Comparison of ENCODE assay signal across 8 cellular contexts in genomic region chr19:45440259-45440638, GRCh38. TPM values are rescaled to one million over a fixed set of nuclear protein-coding genes. Genes with fewer than 3 reads are reported as not detected.
A peak's percentile ranks its signal among the peaks of the same experiment; 100 is the strongest.
DNase-seq lines count a peak whose midpoint lies in the region; ATAC-seq, FAIRE-seq and TF ChIP-seq lines count a peak whose summit lies in the region.

No MANE protein-coding gene starts in this region.

- no peak for TF ChIP-seq POLR2A in GM12878 (IDR thresholded peaks at IDR 0.05; ENCODE audit: low read depth, low read length)
- TF ChIP-seq POLR2A in right lobe of liver (IDR thresholded peaks at IDR 0.05): no peak
- TF ChIP-seq POLR2A in thyroid gland (IDR thresholded peaks at IDR 0.05): no peak

- CTCF ChIA-PET in GM12878 (lab: Yijun Ruan, JAX): interaction anchor here (0.9 to 6.6 kb wide), 24 partner anchors 9 to 330 kb away, joined by 3 to 385 read pairs (median 5); partner anchors contain the start of genes ERCC1, FOSB, PPP1R13L and SIX5

- RAD21 ChIA-PET in GM12878 (lab: Charles Lee; ENCODE audit: unreplicated experiment): interaction anchor here (1.0 to 3.5 kb wide), 15 partner anchors 14 to 206 kb away, joined by 3 to 206 read pairs (median 5); partner anchors contain the start of genes FOSB and PPP1R13L

- H3K27me3 Mint-ChIP-seq in activated T-cell treated with anti-CD3 and anti-CD28 coated beads, Interleukin-2, amount 50 U/mL, for 24 hours: no peaks in the 10 kb centered on the region

- peaks cover 37% of the 10 kb centered on the region for H3K4me1 Mint-ChIP-seq in activated T-cell treated with anti-CD3 and anti-CD28 coated beads, Interleukin-2, amount 50 U/mL, for 24 hours (ENCODE audit: low read depth)

- no peaks in the 10 kb centered on the region for H3K27me3 ChIP-seq in GM12878 (replicated peaks in 1 of 2; ENCODE audit: control insufficient read depth in 2 of 2, insufficient read depth in 2 of 2, low read length in 1 of 2)
- H3K27me3 ChIP-seq in right lobe of liver: no peaks in the 10 kb centered on the region
- H3K27me3 ChIP-seq in thyroid gland: no peaks in the 10 kb centered on the region

- no peak for TF ChIP-seq RAD21 in GM12878 (IDR thresholded peaks at IDR 0.05; ENCODE audit: insufficient read depth, low read depth, low read length)

- no peak for TF ChIP-seq EP300 in GM12878 (IDR thresholded peaks at IDR 0.05; ENCODE audit: borderline replicate concordance in 1 of 2, control insufficient read depth in 1 of 2, low read depth in 2 of 2, low read length in 2 of 2)

- H3K4me3 ChIP-seq in GM12878: peak overlapping the region; percentile 57
- H3K4me3 ChIP-seq in right lobe of liver: peak overlapping the region in 2 of 3 donors; percentile 64 to 76
- peak overlapping the region in 1 of 3 donors; percentile 61 for H3K4me3 ChIP-seq in thyroid gland (replicated peaks in 1 of 3)

- in situ Hi-C loops in GM12878 (cut with MboI): loop anchor here (5.0 kb wide), 1 partner anchor 37 kb away; no protein-coding TSS in a partner anchor

- POLR2A ChIA-PET in GM12878 (lab: Charles Lee): interaction anchor here (0.6 to 2.6 kb wide), 9 partner anchors 8 to 217 kb away, joined by 3 to 30 read pairs (median 6); no protein-coding TSS in a partner anchor

- no peaks in the 10 kb centered on the region for H4K20me1 ChIP-seq in GM12878 (ENCODE audit: control insufficient read depth, insufficient read depth)

- DNase-seq in activated T-cell treated with anti-CD3 and anti-CD28 coated beads, Interleukin-2, amount 50 U/mL, for 24 hours: no peak
- no peak for DNase-seq in activated T-cell treated with anti-CD3 and anti-CD28 coated beads, Interleukin-2, amount 50 U/mL, for 1 hour
- DNase-seq in GM12878 (ENCODE audit: low read depth, low spot score) (no peak), right lobe of liver (no peak), thyroid gland (no peak), DMS53 treated with DMSO at 0.1 percent for 48 hours (lab: John Stamatoyannopoulos, UW; ENCODE audit: unreplicated experiment) (no peak), posterior cingulate gyrus (no peak)

- TF ChIP-seq CTCF in GM12878 (IDR thresholded peaks at IDR 0.05 in 2 of 3, conservative IDR thresholded peaks at IDR 0.05 in 1 of 3; ENCODE audit: control insufficient read depth in 2 of 3, extremely low read depth in 1 of 3, insufficient read depth in 1 of 3, low read depth in 3 of 3, low read length in 3 of 3) (no peak), right lobe of liver (IDR thresholded peaks at IDR 0.05) (no peak), thyroid gland (IDR thresholded peaks at IDR 0.05) (no peak)

- intact Hi-C loops in GM12878 (cut with micrococcal nuclease; ENCODE audit: unreplicated experiment): loop anchor here (5.0 kb wide), 1 partner anchor 202 kb away; no protein-coding TSS in a partner anchor
- intact Hi-C loops in right lobe of liver (cut with DNase I): loop anchor here in 1 of 2 donors (5.0 kb wide), 1 partner anchor 37 kb away; no protein-coding TSS in a partner anchor
- intact Hi-C loops in thyroid gland (cut with DNase I): loop anchor here (2.0 kb wide), 1 partner anchor 37 kb away; no protein-coding TSS in a partner anchor
- intact Hi-C loops in posterior cingulate gyrus (cut with DNase I): no loop called here

- H2AFZ ChIP-seq in GM12878 (ENCODE audit: control insufficient read depth, low read depth, low read length): peak overlapping the region; percentile 75

- ATAC-seq in GM12878 (no peak), right lobe of liver (no peak), GM21529 (IDR thresholded peaks at IDR 0.05; ENCODE audit: unreplicated experiment) (no peak)

- H3K79me2 ChIP-seq in GM12878 (ENCODE audit: control insufficient read depth, insufficient read depth, low read length): no peaks in the 10 kb centered on the region

- H3K36me3 Mint-ChIP-seq in activated T-cell treated with anti-CD3 and anti-CD28 coated beads, Interleukin-2, amount 50 U/mL, for 24 hours (ENCODE audit: low read depth): no peaks in the 10 kb centered on the region

- SMC1A ChIA-PET in GM12878 (lab: Charles Lee; ENCODE audit: uncharacterized antibody, unreplicated experiment): interaction anchor here (1.0 to 6.0 kb wide), 9 partner anchors 10 to 203 kb away, joined by 3 to 145 read pairs (median 9); partner anchors contain the start of gene FOSB

- WGBS in GM12878 (ENCODE audit: insufficient coverage, insufficient replicate concordance, low lambda C conversion rate, missing lambda C conversion rate): 37% methylated on average over 7 of the region's 9 CpGs
- WGBS in right lobe of liver (ENCODE audit: insufficient coverage, low coverage, low lambda C conversion rate, missing lambda C conversion rate): 51% methylated on average over 5 of the region's 9 CpGs
- WGBS in thyroid gland, 2 donors: 64 to 67% methylated on average over 9 of the region's 9 CpGs

- H3K4me1 ChIP-seq in GM12878 (ENCODE audit: control insufficient read depth, insufficient read depth, low read length) (peaks cover 23% of the 10 kb centered on the region), right lobe of liver (peaks cover 0 to 13% (median 6%) of the 10 kb centered on the region in 4 donors), thyroid gland (peaks cover 14 to 17% of the 10 kb centered on the region in 2 donors)

- H3K27ac ChIP-seq in GM12878 (ENCODE audit: control insufficient read depth, insufficient read depth): peak overlapping the region; percentile 82
- peak overlapping the region in 2 of 3 donors; percentile 86 to 88 for H3K27ac ChIP-seq in right lobe of liver
- peak overlapping the region; percentile 95 to 97 (median 96) for H3K27ac ChIP-seq in thyroid gland

- H3K4me2 ChIP-seq in GM12878 (ENCODE audit: control insufficient read depth, insufficient read depth): peak overlapping the region; percentile 76

- peak overlapping the region; percentile 73; the same call in 1 of the 2 replicates for H3K9ac ChIP-seq in GM12878 (ENCODE audit: control insufficient read depth, insufficient read depth, low read length)

- H3K9me3 Mint-ChIP-seq in activated T-cell treated with anti-CD3 and anti-CD28 coated beads, Interleukin-2, amount 50 U/mL, for 24 hours: no peaks in the 10 kb centered on the region

- no peaks in the 10 kb centered on the region for H3K36me3 ChIP-seq in GM12878 (ENCODE audit: control insufficient read depth in 2 of 2, insufficient read depth in 2 of 2, low read length in 1 of 2)
- H3K36me3 ChIP-seq in right lobe of liver: no peaks in the 10 kb centered on the region
- H3K36me3 ChIP-seq in thyroid gland: no peaks in the 10 kb centered on the region

- FAIRE-seq in GM12878 (lab: Jason Lieb, UNC): no peak

- BruUV-seq in GM12878 (replicated peaks; lab: Mats Ljungman, UMichigan): no TSS peak

- peak overlapping the region; percentile 50 for H3K4me3 Mint-ChIP-seq in activated T-cell treated with anti-CD3 and anti-CD28 coated beads, Interleukin-2, amount 50 U/mL, for 24 hours

- H3K27ac Mint-ChIP-seq in activated T-cell treated with anti-CD3 and anti-CD28 coated beads, Interleukin-2, amount 50 U/mL, for 24 hours: peak overlapping the region; percentile 66

- H3K9me3 ChIP-seq in GM12878 (replicated peaks; ENCODE audit: control insufficient read depth, insufficient read depth, low read length) (no peaks in the 10 kb centered on the region), right lobe of liver (no peaks in the 10 kb centered on the region), thyroid gland (no peaks in the 10 kb centered on the region)

RNA-seq across cellular contexts. Expression of gene ERCC1, which starts 16.5 kb away (rescaled TPM):
- 59.3 and 59.4 TPM in 2 replicates for total RNA-seq in GM12878 (2013; cell fraction: nucleolus; rRNA removed)
- 74.7 and 82.6 TPM in 2 replicates for total RNA-seq in GM12878 (2014; rRNA removed)
- 45.4 and 57.2 TPM in 2 replicates for total RNA-seq in GM12878 (2014; rRNA removed; fragmentation: Illumina TruSeq; extraction: Trizol)
- total RNA-seq in GM12878 (2021): 70.1 and 75.3 TPM in 2 replicates
- 161 TPM for polyA plus RNA-seq in GM12878 (2011; ENCODE audit: low read depth)
- polyA plus RNA-seq in GM12878 (2011; rRNA removed): 36.8 and 65.0 TPM in 2 replicates
- 105 and 127 TPM in 2 replicates for polyA plus RNA-seq in GM12878 (2011; cell fraction: cytosol; rRNA removed)
- polyA plus RNA-seq in GM12878 (2011; cell fraction: nucleus; rRNA removed): 101 and 105 TPM in 2 replicates
- polyA plus RNA-seq in GM12878 (2012): 49.9 and 53.1 TPM in 2 replicates
- polyA plus RNA-seq in GM12878 (2014; fragmentation: Illumina TruSeq; extraction: Trizol): 23.1 and 52.0 TPM in 2 replicates
- polyA plus RNA-seq in GM12878 (2014; fragmentation: Nextera tagmentation; extraction: Ambion mirVana): 10 to 100 TPM; 14.7 to 36.8 TPM
- polyA plus RNA-seq in GM12878 (2014; rRNA removed): 104 and 113 TPM in 2 replicates
- 10 to 100 TPM; 54.2 to 66.8 TPM for polyA plus RNA-seq in GM12878 (2016; fragmentation: Nextera tagmentation; extraction: Ambion mirVana)
- 51.6 and 101 TPM in 2 replicates for polyA minus RNA-seq in GM12878 (2011; rRNA and poly(A)+ RNA removed)
- polyA minus RNA-seq in GM12878 (2011; cell fraction: cytosol; rRNA and poly(A)+ RNA removed): 45.3 and 49.4 TPM in 2 replicates
- 28.0 and 31.4 TPM in 2 replicates for polyA minus RNA-seq in GM12878 (2011; cell fraction: nucleus; rRNA and poly(A)+ RNA removed)
- total RNA-seq in right lobe of liver: 10 to 100 TPM; 19.2 to 29.4 (median 22.6) TPM
- 100 to 1,000 TPM in 2 of 4 donors, 10 to 100 TPM in 2; 89.1 to 157 (median 113) TPM for total RNA-seq in thyroid gland

RNA-seq across cellular contexts. Expression of gene FOSB, which starts 27.5 kb away (rescaled TPM):
- total RNA-seq in GM12878 (2013; cell fraction: nucleolus; rRNA removed): 2.5 and 2.8 TPM in 2 replicates
- total RNA-seq in GM12878 (2014; rRNA removed) (0.11 and 0.44 TPM in 2 replicates), GM12878 (2014; rRNA removed; fragmentation: Illumina TruSeq; extraction: Trizol) (0.14 and 0.31 TPM in 2 replicates), GM12878 (2021) (0.56 and 0.69 TPM in 2 replicates), right lobe of liver (1 to 10 TPM in 1 of 6 experiments, under 1 TPM in 5; 0.19 to 1.2 (median 0.44) TPM), thyroid gland (1 to 10 TPM; 1.6 to 3.3 (median 2.4) TPM)
- 0.52 TPM for polyA plus RNA-seq in GM12878 (2011; ENCODE audit: low read depth)
- polyA plus RNA-seq in GM12878 (2011; rRNA removed) (0.13 and 0.20 TPM in 2 replicates), GM12878 (2014; fragmentation: Illumina TruSeq; extraction: Trizol) (0.28 and 0.35 TPM in 2 replicates), GM12878 (2014; fragmentation: Nextera tagmentation; extraction: Ambion mirVana) (under 1 TPM; 0.06 to 0.07 TPM), GM12878 (2014; rRNA removed) (0.24 and 0.34 TPM in 2 replicates), GM12878 (2016; fragmentation: Nextera tagmentation; extraction: Ambion mirVana) (under 1 TPM; 0.29 to 0.45 TPM)
- polyA plus RNA-seq in GM12878 (2011; cell fraction: cytosol; rRNA removed): 0.25 and 0.34 TPM in 2 replicates
- 1.6 and 1.8 TPM in 2 replicates for polyA plus RNA-seq in GM12878 (2011; cell fraction: nucleus; rRNA removed)
- polyA plus RNA-seq in GM12878 (2012): 0.83 and 1.1 TPM in 2 replicates
- 1.8 and 2.5 TPM in 2 replicates for polyA minus RNA-seq in GM12878 (2011; rRNA and poly(A)+ RNA removed)
- polyA minus RNA-seq in GM12878 (2011; cell fraction: cytosol; rRNA and poly(A)+ RNA removed): not detected in 2 replicates
- polyA minus RNA-seq in GM12878 (2011; cell fraction: nucleus; rRNA and poly(A)+ RNA removed): 3.9 and 7.5 TPM in 2 replicates

RNA-seq across cellular contexts. Expression of gene POLR1G, which starts 33.8 kb away (rescaled TPM):
- total RNA-seq in GM12878 (2013; cell fraction: nucleolus; rRNA removed): 2.6 and 3.9 TPM in 2 replicates
- total RNA-seq in GM12878 (2014; rRNA removed): 18.4 and 30.9 TPM in 2 replicates
- total RNA-seq in GM12878 (2014; rRNA removed; fragmentation: Illumina TruSeq; extraction: Trizol): 19.5 and 23.2 TPM in 2 replicates
- total RNA-seq in GM12878 (2021): 18.8 TPM in 2 replicates
- 1.3 TPM for polyA plus RNA-seq in GM12878 (2011; ENCODE audit: low read depth)
- 3.1 and 5.0 TPM in 2 replicates for polyA plus RNA-seq in GM12878 (2011; rRNA removed)
- polyA plus RNA-seq in GM12878 (2011; cell fraction: cytosol; rRNA removed): 5.4 and 6.9 TPM in 2 replicates
- 2.1 and 4.8 TPM in 2 replicates for polyA plus RNA-seq in GM12878 (2011; cell fraction: nucleus; rRNA removed)
- polyA plus RNA-seq in GM12878 (2012): 3.3 and 4.2 TPM in 2 replicates
- polyA plus RNA-seq in GM12878 (2014; fragmentation: Illumina TruSeq; extraction: Trizol): 13.3 and 22.1 TPM in 2 replicates
- polyA plus RNA-seq in GM12878 (2014; fragmentation: Nextera tagmentation; extraction: Ambion mirVana): 1 to 10 TPM; 2.0 to 5.4 TPM
- 17.4 and 24.4 TPM in 2 replicates for polyA plus RNA-seq in GM12878 (2014; rRNA removed)
- polyA plus RNA-seq in GM12878 (2016; fragmentation: Nextera tagmentation; extraction: Ambion mirVana): 10 to 100 TPM; 23.2 to 24.3 TPM
- polyA minus RNA-seq in GM12878 (2011; rRNA and poly(A)+ RNA removed): 2.6 and 3.6 TPM in 2 replicates
- polyA minus RNA-seq in GM12878 (2011; cell fraction: cytosol; rRNA and poly(A)+ RNA removed): 4.0 and 6.8 TPM in 2 replicates
- 1.3 and 3.3 TPM in 2 replicates for polyA minus RNA-seq in GM12878 (2011; cell fraction: nucleus; rRNA and poly(A)+ RNA removed)
- total RNA-seq in right lobe of liver: 1 to 10 TPM; 1.3 to 4.5 (median 3.2) TPM
- total RNA-seq in thyroid gland: 1 to 10 TPM; 1.3 to 9.1 (median 4.2) TPM

RNA-seq across cellular contexts. Expression of gene PPP1R13L, which starts 35.4 kb away (rescaled TPM):
- total RNA-seq in GM12878 (2013; cell fraction: nucleolus; rRNA removed): 34.6 and 46.1 TPM in 2 replicates
- total RNA-seq in GM12878 (2014; rRNA removed): 1.8 and 2.5 TPM in 2 replicates
- 1.2 and 1.3 TPM in 2 replicates for total RNA-seq in GM12878 (2014; rRNA removed; fragmentation: Illumina TruSeq; extraction: Trizol)
- 10.0 and 11.0 TPM in 2 replicates for total RNA-seq in GM12878 (2021)
- polyA plus RNA-seq in GM12878 (2011; ENCODE audit: low read depth): 15.1 TPM
- 2.3 and 2.4 TPM in 2 replicates for polyA plus RNA-seq in GM12878 (2011; rRNA removed)
- polyA plus RNA-seq in GM12878 (2011; cell fraction: cytosol; rRNA removed): 3.5 and 3.6 TPM in 2 replicates
- 15.1 and 17.8 TPM in 2 replicates for polyA plus RNA-seq in GM12878 (2011; cell fraction: nucleus; rRNA removed)
- 23.7 and 26.2 TPM in 2 replicates for polyA plus RNA-seq in GM12878 (2012)
- 3.0 and 3.3 TPM in 2 replicates for polyA plus RNA-seq in GM12878 (2014; fragmentation: Illumina TruSeq; extraction: Trizol)
- 1 to 10 TPM in 1 of 2 experiments, under 1 TPM in 1; 0.40 to 1.9 TPM for polyA plus RNA-seq in GM12878 (2014; fragmentation: Nextera tagmentation; extraction: Ambion mirVana)
- polyA plus RNA-seq in GM12878 (2014; rRNA removed): 4.4 and 4.7 TPM in 2 replicates
- 1 to 10 TPM; 2.4 to 2.6 TPM for polyA plus RNA-seq in GM12878 (2016; fragmentation: Nextera tagmentation; extraction: Ambion mirVana)
- 2.3 and 4.3 TPM in 2 replicates for polyA minus RNA-seq in GM12878 (2011; rRNA and poly(A)+ RNA removed)
- 2.5 and 4.3 TPM in 2 replicates for polyA minus RNA-seq in GM12878 (2011; cell fraction: cytosol; rRNA and poly(A)+ RNA removed)
- 3.1 and 4.4 TPM in 2 replicates for polyA minus RNA-seq in GM12878 (2011; cell fraction: nucleus; rRNA and poly(A)+ RNA removed)
- total RNA-seq in right lobe of liver: 10 to 100 TPM in 4 of 6 experiments, 1 to 10 TPM in 2; 6.9 to 22.9 (median 14.6) TPM
- 10 to 100 TPM; 11.9 to 64.2 (median 35.8) TPM for total RNA-seq in thyroid gland

RNA-seq across cellular contexts. Expression of gene RTN2, which starts 56.6 kb away (rescaled TPM):
- total RNA-seq in GM12878 (2013; cell fraction: nucleolus; rRNA removed): 6.8 and 7.8 TPM in 2 replicates
- total RNA-seq in GM12878 (2014; rRNA removed) (4.0 and 5.2 TPM in 2 replicates), GM12878 (2014; rRNA removed; fragmentation: Illumina TruSeq; extraction: Trizol) (3.4 and 4.2 TPM in 2 replicates), GM12878 (2021) (9.7 and 11.6 TPM in 2 replicates), right lobe of liver (1 to 10 TPM; 1.5 to 7.2 (median 2.9) TPM), thyroid gland (1 to 10 TPM; 1.8 to 7.3 (median 4.6) TPM)
- polyA plus RNA-seq in GM12878 (2011; ENCODE audit: low read depth): 20.8 TPM
- polyA plus RNA-seq in GM12878 (2011; rRNA removed) (1.1 and 2.6 TPM in 2 replicates), GM12878 (2014; fragmentation: Illumina TruSeq; extraction: Trizol) (5.5 and 5.9 TPM in 2 replicates), GM12878 (2014; fragmentation: Nextera tagmentation; extraction: Ambion mirVana) (under 1 TPM; 0.32 to 0.42 TPM), GM12878 (2014; rRNA removed) (10.3 and 11.0 TPM in 2 replicates), GM12878 (2016; fragmentation: Nextera tagmentation; extraction: Ambion mirVana) (1 to 10 TPM; 4.8 to 4.9 TPM)
- polyA plus RNA-seq in GM12878 (2011; cell fraction: cytosol; rRNA removed): 4.2 and 4.4 TPM in 2 replicates
- 3.1 and 4.2 TPM in 2 replicates for polyA plus RNA-seq in GM12878 (2011; cell fraction: nucleus; rRNA removed)
- 18.2 and 18.6 TPM in 2 replicates for polyA plus RNA-seq in GM12878 (2012)
- 2.0 and 2.3 TPM in 2 replicates for polyA minus RNA-seq in GM12878 (2011; rRNA and poly(A)+ RNA removed)
- 1.7 and 1.8 TPM in 2 replicates for polyA minus RNA-seq in GM12878 (2011; cell fraction: cytosol; rRNA and poly(A)+ RNA removed)
- 1.8 and 2.8 TPM in 2 replicates for polyA minus RNA-seq in GM12878 (2011; cell fraction: nucleus; rRNA and poly(A)+ RNA removed)
